1 cellular context compared by ENCODE assay signal in genomic region chr19:58040751-58041525, GRCh38.
TF ChIP-seq lines count a peak whose summit lies in the region.

No MANE protein-coding gene starts in this region.

TF ChIP-seq in HepG2, 621 proteins besides CTCF, POLR2A, EP300 and RAD21:
- peak; percentile 38; the same call in 1 of the 2 replicates for TF ChIP-seq ZNF768 (CRISPR knock-in tag; IDR thresholded peaks at IDR 0.05)
- TF ChIP-seq ARID2 (CRISPR knock-in tag; IDR thresholded peaks at IDR 0.05; ENCODE audit: borderline replicate concordance): no peak
